ENCODE assay signal across 8 cellular contexts in genomic region chr12:109461846-109462766, GRCh38. TPM values are rescaled to one million over a fixed set of nuclear protein-coding genes. Genes with fewer than 3 reads are reported as not detected.
A peak's percentile ranks its signal among the peaks of the same experiment; 100 is the strongest.
DNase-seq lines count a peak whose midpoint lies in the region; ATAC-seq and TF ChIP-seq lines count a peak whose summit lies in the region.

No MANE protein-coding gene starts in this region.

- H3K4me3 ChIP-seq in BE2C (ENCODE audit: low read depth, low read length) (no peak overlapping the region), mucosa of rectum (ENCODE audit: low read length in 2 of 2) (peak overlapping the region; percentile 17 to 55), aorta (ENCODE audit: low read length in 2 of 2) (no peak overlapping the region)

- H3K27me3 ChIP-seq in BE2C, result no peaks in the 10 kb centered on the region
- no peaks in the 10 kb centered on the region for H3K27me3 ChIP-seq in mucosa of rectum (ENCODE audit: control insufficient read depth in 2 of 2, insufficient read depth in 2 of 2, low read length in 2 of 2)
- no peaks in the 10 kb centered on the region for H3K27me3 ChIP-seq in aorta (ENCODE audit: control insufficient read depth in 1 of 2, insufficient read depth in 2 of 2, low read length in 1 of 2)

- peak; percentile 88 for ATAC-seq in aorta (ENCODE audit: low FRiP score)
- ATAC-seq in GM18909 (IDR thresholded peaks at IDR 0.05; ENCODE audit: poor library complexity, unreplicated experiment), result no peak

- peaks cover 8% of the 10 kb centered on the region for H3K36me3 ChIP-seq in BE2C
- peaks cover 34 to 40% of the 10 kb centered on the region in 2 donors for H3K36me3 ChIP-seq in mucosa of rectum (ENCODE audit: control insufficient read depth in 2 of 2, insufficient read depth in 2 of 2, low read length in 2 of 2)
- H3K36me3 ChIP-seq in aorta (ENCODE audit: control insufficient read depth in 1 of 2, insufficient read depth in 2 of 2, low read length in 1 of 2), result no peaks in the 10 kb centered on the region

- DNase-seq in BE2C (peak; percentile 64), NCI-H69 (lab: John Stamatoyannopoulos, UW) (peak; percentile 57), epithelial cell of prostate (ENCODE audit: low read depth, low spot score) (peak; percentile 43), aorta (peak; percentile 94), SHP77 (lab: John Stamatoyannopoulos, UW) (no peak), NCI-H345 (lab: John Stamatoyannopoulos, UW) (no peak)

- H3K27ac ChIP-seq in epithelial cell of prostate (peak overlapping the region; percentile 88), mucosa of rectum (ENCODE audit: low read depth in 2 of 2, low read length in 2 of 2) (peak overlapping the region; percentile 93), aorta (ENCODE audit: low read depth in 1 of 2, low read length in 2 of 2) (peak overlapping the region; percentile 87 to 99)

- H3K9me3 ChIP-seq in BE2C (no peaks in the 10 kb centered on the region), mucosa of rectum (ENCODE audit: control insufficient read depth in 2 of 2, low read length in 2 of 2) (no peaks in the 10 kb centered on the region), aorta (ENCODE audit: control insufficient read depth, low read length) (no peaks in the 10 kb centered on the region)

- no peak for TF ChIP-seq CTCF in BE2C (IDR thresholded peaks at IDR 0.05; ENCODE audit: low read depth, low read length)

- intact Hi-C loops in aorta (cut with DNase I), result no loop called here

- 49 to 50% methylated on average over 13 of the region's 13 CpGs for WGBS in aorta, 2 donors

- peaks cover 16% of the 10 kb centered on the region for H3K4me1 ChIP-seq in BE2C
- peaks cover 52 to 55% of the 10 kb centered on the region in 2 donors for H3K4me1 ChIP-seq in mucosa of rectum (ENCODE audit: control insufficient read depth in 2 of 2, insufficient read depth in 2 of 2, low read length in 2 of 2)
- peaks cover 5 to 26% of the 10 kb centered on the region in 2 donors for H3K4me1 ChIP-seq in aorta (ENCODE audit: control insufficient read depth in 1 of 2, insufficient read depth in 2 of 2, low read length in 2 of 2)

- H3K9ac ChIP-seq in mucosa of rectum (ENCODE audit: low read depth in 1 of 2, low read length in 2 of 2), result peak overlapping the region; percentile 43 to 54

RNA-seq across cellular contexts. Expression of gene KCTD10, which starts 15.0 kb away (rescaled TPM):
- polyA plus RNA-seq in BE2C (2012; ENCODE audit: insufficient read depth, insufficient read length, low read depth), result 69.5 TPM
- 100 to 1,000 TPM; 157 to 199 TPM for total RNA-seq in aorta
- 100 to 1,000 TPM in 1 of 2 donors, 10 to 100 TPM in 1; 79.7 to 172 TPM for polyA plus RNA-seq in aorta

RNA-seq across cellular contexts. Expression of gene UBE3B, which starts 15.3 kb away (rescaled TPM):
- 31.0 TPM for polyA plus RNA-seq in BE2C (2012; ENCODE audit: insufficient read depth, insufficient read length, low read depth)
- total RNA-seq in aorta, result 10 to 100 TPM; 36.2 to 40.2 TPM
- 10 to 100 TPM; 12.9 to 15.8 TPM for polyA plus RNA-seq in aorta

Comparison
In these comparisons a context has a peak if more than half of its experiments do, and no peak if none do; other contexts are left out.
1. DNase-seq: peak in BE2C (single experiment), NCI-H69 (single experiment), epithelial cell of prostate (single experiment) and aorta (2 of 2); none in SHP77 (0 of 2) and NCI-H345 (single experiment).
2. H3K4me3 ChIP-seq: peak in mucosa of rectum (2 of 2); none in BE2C (single experiment) and aorta (0 of 2).
3. Peak in every context shown above with its lines, with median percentiles within 50 percentile points of each other: H3K27ac ChIP-seq.